Comparison of ENCODE assay signal across 1 cellular context in the genomic region with DNA sequence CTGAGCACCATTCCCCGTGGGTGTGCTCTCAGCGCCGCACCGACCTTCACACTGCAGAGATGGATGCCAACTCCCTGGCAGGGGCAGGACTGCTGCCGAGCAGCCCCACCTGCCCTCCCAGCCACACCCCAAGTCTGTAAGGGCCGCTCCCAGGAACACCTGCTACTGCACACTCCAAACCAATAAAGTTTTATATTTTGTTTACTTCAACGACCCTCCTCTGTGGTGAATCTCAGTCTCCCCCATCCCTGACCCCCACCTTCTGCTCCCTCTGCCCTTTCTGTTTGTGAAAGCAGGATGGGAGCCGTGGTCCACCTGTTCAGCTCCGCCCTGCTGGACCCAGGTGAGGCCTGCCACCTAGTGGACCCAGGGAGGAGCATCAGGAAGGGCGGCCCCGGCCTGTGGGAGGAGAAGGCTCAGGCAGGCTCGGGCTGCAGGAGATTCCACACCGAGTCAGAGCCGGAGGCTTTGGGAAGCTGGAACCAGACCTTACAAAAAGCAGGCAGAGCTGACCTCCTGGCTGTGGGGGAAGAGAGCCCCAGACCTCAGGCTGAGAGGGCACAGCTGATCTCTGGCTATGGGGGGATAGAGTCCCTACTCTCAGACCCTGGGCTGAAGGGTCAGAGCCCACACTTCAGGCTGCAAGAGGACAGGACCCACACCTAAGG.
TF ChIP-seq lines count a peak whose summit lies in the region.

No MANE protein-coding gene starts in this region.

TF ChIP-seq in GM12878, 131 proteins besides CTCF, POLR2A, EP300 and RAD21:
- TF ChIP-seq SMC3 (IDR thresholded peaks at IDR 0.05; ENCODE audit: borderline replicate concordance, low read length), result peak; percentile 78
- peak; percentile 59; the same call in 1 of the 2 replicates for TF ChIP-seq TCF3 (IDR thresholded peaks at IDR 0.05; ENCODE audit: borderline replicate concordance, insufficient read depth, low read depth, low read length)
- 0 out of 2 replicates have a peak, but pooled peaks have one; percentile 55 for TF ChIP-seq TCF12 (IDR thresholded peaks at IDR 0.05; ENCODE audit: low read depth, low read length)
- TF ChIP-seq MEF2A (IDR thresholded peaks at IDR 0.05; ENCODE audit: insufficient read depth, low read depth, low read length), result 0 out of 2 replicates have a peak, but pooled peaks have one; percentile 14
- peak; percentile 28 for TF ChIP-seq RELA (IDR thresholded peaks at IDR 0.05; ENCODE audit: borderline replicate concordance, partially characterized antibody)
- no peak for TF ChIP-seq USF2 (IDR thresholded peaks at IDR 0.05; ENCODE audit: borderline replicate concordance, low read depth, low read length)
- TF ChIP-seq YY1 (IDR thresholded peaks at IDR 0.05; ENCODE audit: low read depth, low read length), result peak; percentile 71
- TF ChIP-seq USF1 (IDR thresholded peaks at IDR 0.05; ENCODE audit: borderline replicate concordance, extremely low read length, insufficient read depth, low read depth, low read length), result no peak
